1 cellular context compared by ENCODE assay signal in the genomic region with DNA sequence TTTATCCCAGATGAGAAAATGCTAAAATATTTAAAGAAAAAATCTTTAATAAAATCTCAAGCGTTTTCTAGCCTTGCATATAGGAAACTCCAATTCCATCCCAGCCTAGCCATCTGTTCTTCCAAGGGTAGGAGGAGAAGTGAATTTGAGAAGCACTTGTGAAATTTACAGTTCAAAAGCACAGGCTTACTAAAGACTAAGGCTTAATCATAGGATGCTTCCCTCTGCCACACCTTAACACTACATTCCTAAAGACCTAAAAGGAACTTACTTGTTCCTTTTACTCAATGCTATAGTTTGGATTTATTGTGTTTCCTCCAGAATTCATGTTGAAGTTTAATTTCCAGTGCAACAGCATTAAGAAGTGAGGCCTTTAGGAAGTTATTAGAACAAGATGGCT.
TF ChIP-seq lines count a peak whose summit lies in the region.

No MANE protein-coding gene starts in this region.

TF ChIP-seq in WTC11, 78 proteins besides CTCF, POLR2A, EP300 and RAD21 (continued from another document):
- TF ChIP-seq FOXP4 (CRISPR knock-in tag; IDR thresholded peaks at IDR 0.05) = no peak
- no peak for TF ChIP-seq ZNF512 (CRISPR knock-in tag; IDR thresholded peaks at IDR 0.05; ENCODE audit: borderline replicate concordance)
